ENCODE assay signal across 18 cellular contexts in the genomic region with DNA sequence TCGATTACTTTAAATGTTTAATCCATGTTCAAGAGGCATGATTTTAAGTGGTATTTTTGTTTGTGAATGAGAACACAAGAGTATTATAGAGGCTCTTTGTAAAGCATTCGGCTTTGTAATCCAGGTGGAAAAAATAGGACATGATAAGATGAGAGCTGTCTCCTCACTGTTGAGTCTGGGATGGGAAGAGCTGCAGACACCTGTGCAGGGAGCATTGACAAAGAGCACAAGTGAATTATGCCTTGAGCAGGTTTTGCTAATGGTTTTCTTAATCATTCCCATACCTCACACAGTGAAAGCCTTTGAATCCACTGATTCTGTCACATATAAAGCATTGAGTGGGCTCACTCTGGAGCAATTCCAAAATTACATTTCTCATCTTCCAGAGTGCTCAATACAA.
"Had no signal": no experiment of that assay in that cellular context is flagged by ENCODE, and none has a peak within 500 bp of the region (broad histone marks: within the 10 kb centered on the region; RNA-seq: fewer than 3 reads in every experiment).

No MANE protein-coding gene starts in this region.

- H3K9me3 ChIP-seq: ascending aorta, heart right ventricle, left lung, right atrium auricular region, stomach had no signal

- H3K36me3 ChIP-seq: ascending aorta, heart right ventricle, left lung, right atrium auricular region, stomach had no signal

- H3K36me3 Mint-ChIP-seq: stimulated activated effector memory CD8-positive, alpha-beta T cell treated with anti-CD3 and anti-CD28 coated beads, Interleukin-12 subunit alpha, Interleukin-12 subunit beta, amount 100 ng/mL, for 72 hours; T-cell had no signal

- H3K27me3 Mint-ChIP-seq: activated CD4-positive, alpha-beta T cell treated with anti-CD3 and anti-CD28 coated beads, Interleukin-2, amount 10 ng/mL, durations not matched to agents 7 days and 5 days; central memory CD8-positive, alpha-beta T cell had no signal

- H3K27me3 ChIP-seq: ascending aorta, right atrium auricular region, stomach had no signal

- H3K4me3 ChIP-seq: ascending aorta, coronary artery, heart right ventricle, left lung, right atrium auricular region, skin epidermis, stomach had no signal

- DNase-seq: activated CD4-positive, alpha-beta T cell treated with anti-CD3 and anti-CD28 coated beads, Interleukin-2, amount 10 ng/mL, durations not matched to agents 7 days and 5 days; activated CD8-positive, alpha-beta T cell treated with anti-CD3 and anti-CD28 coated beads, Interleukin-2, amount 10 ng/mL, durations not matched to agents 7 days and 5 days; activated effector memory CD4-positive, alpha-beta T cell treated with Interleukin-2 at 50 U/mL for 16 hours; activated naive CD4-positive, alpha-beta T cell treated with anti-CD3 and anti-CD28 coated beads, Interleukin-2, amount 50 U/mL, for 16 hours; activated T-cell treated with anti-CD3 and anti-CD28 coated beads, Interleukin-2, amount 50 U/mL, for 48 hours; left lung; stimulated activated CD4-positive, alpha-beta T cell treated with anti-CD3 and anti-CD28 coated beads, Interleukin-4, amount 100 ng/mL, for 24 hours; stomach; T-cell had no signal

- H3K9me3 Mint-ChIP-seq: activated CD4-positive, alpha-beta T cell treated with anti-CD3 and anti-CD28 coated beads, Interleukin-2, amount 10 ng/mL, durations not matched to agents 7 days and 5 days; central memory CD8-positive, alpha-beta T cell; neural crest cell; stimulated activated effector memory CD8-positive, alpha-beta T cell treated with anti-CD3 and anti-CD28 coated beads, Interleukin-12 subunit alpha, Interleukin-12 subunit beta, amount 100 ng/mL, for 72 hours; T-cell had no signal

- H3K4me1 Mint-ChIP-seq: activated CD4-positive, alpha-beta T cell treated with anti-CD3 and anti-CD28 coated beads, Interleukin-2, amount 10 ng/mL, durations not matched to agents 7 days and 5 days; central memory CD8-positive, alpha-beta T cell; neural crest cell; stimulated activated effector memory CD8-positive, alpha-beta T cell treated with anti-CD3 and anti-CD28 coated beads, Interleukin-12 subunit alpha, Interleukin-12 subunit beta, amount 100 ng/mL, for 72 hours; T-cell had no signal

- H3K4me3 Mint-ChIP-seq: activated CD4-positive, alpha-beta T cell treated with anti-CD3 and anti-CD28 coated beads, Interleukin-2, amount 10 ng/mL, durations not matched to agents 7 days and 5 days; activated CD8-positive, alpha-beta T cell treated with anti-CD3 and anti-CD28 coated beads, Interleukin-2, amount 10 ng/mL, durations not matched to agents 7 days and 5 days; central memory CD8-positive, alpha-beta T cell; neural crest cell; stimulated activated effector memory CD8-positive, alpha-beta T cell treated with anti-CD3 and anti-CD28 coated beads, Interleukin-12 subunit alpha, Interleukin-12 subunit beta, amount 100 ng/mL, for 72 hours; T-cell had no signal

- H3K27ac ChIP-seq: ascending aorta had no signal

- H3K27ac Mint-ChIP-seq: activated CD4-positive, alpha-beta T cell treated with anti-CD3 and anti-CD28 coated beads, Interleukin-2, amount 10 ng/mL, durations not matched to agents 7 days and 5 days; activated CD8-positive, alpha-beta T cell treated with anti-CD3 and anti-CD28 coated beads, Interleukin-2, amount 10 ng/mL, durations not matched to agents 7 days and 5 days; progenitor cell of endocrine pancreas; stimulated activated effector memory CD8-positive, alpha-beta T cell treated with anti-CD3 and anti-CD28 coated beads, Interleukin-12 subunit alpha, Interleukin-12 subunit beta, amount 100 ng/mL, for 72 hours; T-cell had no signal
